Comparison of ENCODE assay signal across 29 cellular contexts in genomic region chr19:58134244-58134643, GRCh38.
"Had no signal": no experiment of that assay in that cellular context is flagged by ENCODE, and none has a peak within 500 bp of the region (broad histone marks: within the 10 kb centered on the region; RNA-seq: fewer than 3 reads in every experiment).

No MANE protein-coding gene starts in this region.

- H3K27me3 Mint-ChIP-seq: activated CD4-positive, alpha-beta T cell treated with anti-CD3 and anti-CD28 coated beads, Interleukin-2, amount 10 ng/mL, durations not matched to agents 24 days and 14 days; activated CD8-positive, alpha-beta T cell treated with anti-CD3 and anti-CD28 coated beads for 36 hours; activated naive CD4-positive, alpha-beta T cell treated with anti-CD3 and anti-CD28 coated beads, Interleukin-2, amount 10 ng/mL, durations not matched to agents 7 days and 5 days; activated naive CD8-positive, alpha-beta T cell; activated naive CD8-positive, alpha-beta T cell treated with anti-CD3 and anti-CD28 coated beads, Interleukin-2, amount 50 U/mL, for 24 hours; activated T-cell treated with anti-CD3 and anti-CD28 coated beads, Interleukin-2, amount 50 U/mL, for 24 hours had no signal

- H3K4me3 ChIP-seq: MG63, SJCRH30, SK-N-MC had no signal

- H3K27me3 ChIP-seq: brain microvascular endothelial cell, MG63, SJCRH30 had no signal

- H3K27ac ChIP-seq: brain microvascular endothelial cell, SJCRH30, SK-N-MC had no signal

- H3K4me1 ChIP-seq: SJCRH30 had no signal

- H3K27ac Mint-ChIP-seq: activated CD4-positive, alpha-beta T cell treated with anti-CD3 and anti-CD28 coated beads, Interleukin-2, amount 10 ng/mL, durations not matched to agents 24 days and 14 days; activated CD8-positive, alpha-beta T cell treated with anti-CD3 and anti-CD28 coated beads for 36 hours; activated naive CD4-positive, alpha-beta T cell treated with anti-CD3 and anti-CD28 coated beads, Interleukin-2, amount 10 ng/mL, durations not matched to agents 7 days and 5 days; activated naive CD8-positive, alpha-beta T cell; activated naive CD8-positive, alpha-beta T cell treated with anti-CD3 and anti-CD28 coated beads, Interleukin-2, amount 50 U/mL, for 24 hours; activated T-cell treated with anti-CD3 and anti-CD28 coated beads, Interleukin-2, amount 50 U/mL, for 24 hours had no signal

- H3K4me3 Mint-ChIP-seq: activated CD4-positive, alpha-beta T cell treated with anti-CD3 and anti-CD28 coated beads, Interleukin-2, amount 10 ng/mL, durations not matched to agents 24 days and 14 days; activated CD8-positive, alpha-beta T cell treated with anti-CD3 and anti-CD28 coated beads for 36 hours; activated naive CD4-positive, alpha-beta T cell treated with anti-CD3 and anti-CD28 coated beads, Interleukin-2, amount 10 ng/mL, durations not matched to agents 7 days and 5 days; activated naive CD8-positive, alpha-beta T cell; activated naive CD8-positive, alpha-beta T cell treated with anti-CD3 and anti-CD28 coated beads, Interleukin-2, amount 50 U/mL, for 24 hours; activated T-cell treated with anti-CD3 and anti-CD28 coated beads, Interleukin-2, amount 50 U/mL, for 24 hours had no signal

- DNase-seq: activated CD4-positive, alpha-beta T cell treated with anti-CD3 and anti-CD28 coated beads, Interleukin-2, amount 10 ng/mL, durations not matched to agents 24 days and 14 days; activated CD4-positive, alpha-beta T cell treated with anti-CD3 and anti-CD28 coated beads, Interleukin-2, amount 50 U/mL, for 4 hours; activated CD8-positive, alpha-beta T cell treated with anti-CD3 and anti-CD28 coated beads for 36 hours; activated effector memory CD4-positive, alpha-beta T cell treated with Interleukin-2 at 50 U/mL for 16 hours; activated naive CD4-positive, alpha-beta T cell treated with anti-CD3 and anti-CD28 coated beads, Interleukin-2, amount 10 ng/mL, durations not matched to agents 7 days and 5 days; activated naive CD8-positive, alpha-beta T cell treated with anti-CD3 and anti-CD28 coated beads, Interleukin-2, amount 50 U/mL, for 24 hours; activated T-cell treated with anti-CD3 and anti-CD28 coated beads, Interleukin-2, amount 50 U/mL, for 24 hours; amniotic stem cell; aorta; brain microvascular endothelial cell; central memory CD4-positive, alpha-beta T cell; Kasumi-1; KG1; MG63; NCI-H1048; NCI-H1105 treated with DMSO at 0.1 percent for 48 hours; NCI-H1436; NCI-H1694; NCI-H1930; NCI-H2081 treated with DMSO at 0.1 percent for 48 hours; NCI-H226; NCI-H446 treated with DMSO at 0.1 percent for 48 hours; NCI-H524 treated with DMSO at 0.1 percent for 48 hours; SHP77; SJCRH30; T1000 had no signal

- ATAC-seq: activated CD8-positive, alpha-beta T cell treated with anti-CD3 and anti-CD28 coated beads for 36 hours; activated naive CD8-positive, alpha-beta T cell treated with anti-CD3 and anti-CD28 coated beads, Interleukin-2, amount 50 U/mL, for 24 hours; Panc1 had no signal

- H3K4me1 Mint-ChIP-seq: activated CD4-positive, alpha-beta T cell treated with anti-CD3 and anti-CD28 coated beads, Interleukin-2, amount 10 ng/mL, durations not matched to agents 24 days and 14 days; activated naive CD4-positive, alpha-beta T cell treated with anti-CD3 and anti-CD28 coated beads, Interleukin-2, amount 10 ng/mL, durations not matched to agents 7 days and 5 days; activated naive CD8-positive, alpha-beta T cell treated with anti-CD3 and anti-CD28 coated beads, Interleukin-2, amount 50 U/mL, for 24 hours had no signal
